In genomic region chr18:49011291-49011746, GRCh38 we compare ENCODE assay signal across 25 cellular contexts.
DNase-seq lines count a peak whose midpoint lies in the region; ATAC-seq and TF ChIP-seq lines count a peak whose summit lies in the region.
"Had no signal": no experiment of that assay in that cellular context is flagged by ENCODE, and none has a peak within 500 bp of the region (broad histone marks: within the 10 kb centered on the region; RNA-seq: fewer than 3 reads in every experiment).

No MANE protein-coding gene starts in this region.

- ATAC-seq in IMR-90 (ENCODE audit: low read depth): no peak
- ATAC-seq: activated CD8-positive, alpha-beta memory T cell treated with anti-CD3 and anti-CD28 coated beads, Interleukin-2, amount 10 ng/mL, durations not matched to agents 7 days and 5 days; body of pancreas; gastrocnemius medialis; naive thymus-derived CD8-positive, alpha-beta T cell; pancreas; stimulated activated memory B cell treated with anti-CD40 and anti-IgM and Interleukin-4, amounts not matched to agents 10 μg/mL and 1 μg/mL and 100 μg/mL, for 72 hours; T-cell had no signal

- H3K9ac ChIP-seq in IMR-90 (ENCODE audit: low read depth, low read length): no peak overlapping the region
- H3K9ac ChIP-seq: KMS-11 had no signal

- no TSS peak for BruUV-seq in IMR-90 (replicated peaks; lab: Mats Ljungman, UMichigan)

- H3K27me3 Mint-ChIP-seq in CD14-positive monocyte (ENCODE audit: low read depth in 3 of 3): peaks cover 0 to 5% (median 2%) of the 10 kb centered on the region in 3 donors
- H3K27me3 Mint-ChIP-seq: activated CD8-positive, alpha-beta memory T cell treated with anti-CD3 and anti-CD28 coated beads, Interleukin-2, amount 10 ng/mL, durations not matched to agents 7 days and 5 days; stimulated activated memory B cell treated with anti-CD40 and anti-IgM and Interleukin-4, amounts not matched to agents 10 μg/mL and 1 μg/mL and 100 μg/mL, for 72 hours; T-cell had no signal

- H3K79me1 ChIP-seq in IMR-90 (ENCODE audit: low read depth in 1 of 2, low read length in 2 of 2): no peaks in the 10 kb centered on the region

- H2BK20ac ChIP-seq in IMR-90 (ENCODE audit: low read depth, low read length): no peak overlapping the region

- no peak for TF ChIP-seq RAD21 in IMR-90 (IDR thresholded peaks at IDR 0.05; ENCODE audit: low read length)

- DNase-seq in CD14-positive monocyte (ENCODE audit: low spot score): peak; percentile 33
- DNase-seq in IMR-90: no peak
- peak; percentile 64 for DNase-seq in islet precursor cell
- peak; percentile 67 for DNase-seq in posterior vena cava (ENCODE audit: low spot score)
- DNase-seq in NCI-H2227 (lab: John Stamatoyannopoulos, UW; ENCODE audit: unreplicated experiment): no peak
- no peak for DNase-seq in cerebellum (ENCODE audit: low spot score)
- DNase-seq in ecto neural progenitor cell (ENCODE audit: low spot score): no peak
- DNase-seq: activated CD4-positive, alpha-beta T cell treated with anti-CD3 and anti-CD28 coated beads for 48 hours; activated CD8-positive, alpha-beta memory T cell treated with anti-CD3 and anti-CD28 coated beads, Interleukin-2, amount 10 ng/mL, durations not matched to agents 7 days and 5 days; esophagus squamous epithelium; gastrocnemius medialis; HCEC 1CT; NCI-H1694; NCI-H2171; NCI-H526 treated with DMSO at 0.1 percent for 48 hours; SHP77; T-cell had no signal

- no peak overlapping the region for H3K14ac ChIP-seq in IMR-90 (replicated peaks; ENCODE audit: low read depth, low read length)

- H3K9me1 ChIP-seq in IMR-90 (ENCODE audit: insufficient read depth, low read length): 0 out of 2 replicates have a peak, but pooled peaks cover 4% of the 10 kb centered on the region

- peak overlapping the region in 1 of 7 donors; percentile 31 for H3K27ac Mint-ChIP-seq in CD14-positive monocyte
- H3K27ac Mint-ChIP-seq: activated CD8-positive, alpha-beta memory T cell treated with anti-CD3 and anti-CD28 coated beads, Interleukin-2, amount 10 ng/mL, durations not matched to agents 7 days and 5 days; CD8-positive, alpha-beta memory T cell; naive thymus-derived CD8-positive, alpha-beta T cell; stimulated activated memory B cell treated with anti-CD40 and anti-IgM and Interleukin-4, amounts not matched to agents 10 μg/mL and 1 μg/mL and 100 μg/mL, for 72 hours; T-cell had no signal

- no peak overlapping the region for H3K18ac ChIP-seq in IMR-90 (ENCODE audit: low read depth, low read length)

- no peaks in the 10 kb centered on the region for H3K36me3 ChIP-seq in IMR-90 (ENCODE audit: control insufficient read depth, insufficient read depth, low read length)
- H3K36me3 ChIP-seq: esophagus squamous epithelium, gastrocnemius medialis, pancreas, suprapubic skin had no signal

- intact Hi-C loops in CD14-positive monocyte (cut with micrococcal nuclease) (no loop called here), IMR-90 (cut with micrococcal nuclease) (no loop called here), posterior vena cava (cut with DNase I) (no loop called here)

- TF ChIP-seq CTCF in CD14-positive monocyte (IDR thresholded peaks at IDR 0.05) (no peak), IMR-90 (conservative IDR thresholded peaks at IDR 0.05; ENCODE audit: low read depth, low read length) (no peak)

- H3K36me3 Mint-ChIP-seq in CD14-positive monocyte: no peaks in the 10 kb centered on the region
- H3K36me3 Mint-ChIP-seq: activated CD8-positive, alpha-beta memory T cell treated with anti-CD3 and anti-CD28 coated beads, Interleukin-2, amount 10 ng/mL, durations not matched to agents 7 days and 5 days; mesothelial cell of epicardium; naive thymus-derived CD8-positive, alpha-beta T cell; stimulated activated memory B cell treated with anti-CD40 and anti-IgM and Interleukin-4, amounts not matched to agents 10 μg/mL and 1 μg/mL and 100 μg/mL, for 72 hours; T-cell had no signal

- no peak overlapping the region for H3K27ac ChIP-seq in IMR-90 (ENCODE audit: insufficient read depth, low read length)
- H3K27ac ChIP-seq: body of pancreas, esophagus squamous epithelium, gastrocnemius medialis, KMS-11, pancreas, suprapubic skin had no signal

- H3K23ac ChIP-seq in IMR-90 (ENCODE audit: low read depth, low read length): no peak overlapping the region

- peaks cover 0 to 2% (median 0%) of the 10 kb centered on the region in 7 donors for H3K9me3 Mint-ChIP-seq in CD14-positive monocyte
- H3K9me3 Mint-ChIP-seq: CD8-positive, alpha-beta memory T cell; mesothelial cell of epicardium; naive thymus-derived CD8-positive, alpha-beta T cell; stimulated activated memory B cell treated with anti-CD40 and anti-IgM and Interleukin-4, amounts not matched to agents 10 μg/mL and 1 μg/mL and 100 μg/mL, for 72 hours; T-cell had no signal

- H3K4me2 ChIP-seq in IMR-90 (ENCODE audit: low read depth, low read length): no peak overlapping the region
- H3K4me2 ChIP-seq: KMS-11 had no signal

- no peak overlapping the region for H4K5ac ChIP-seq in IMR-90 (ENCODE audit: low read depth, low read length)

- H3K9me3 ChIP-seq in IMR-90 (ENCODE audit: control insufficient read depth, insufficient read depth, low read length): peaks cover 4% of the 10 kb centered on the region; the same call in 1 of the 2 replicates
- H3K9me3 ChIP-seq: body of pancreas, esophagus squamous epithelium, gastrocnemius medialis, pancreas, suprapubic skin had no signal

- no peak overlapping the region for H2BK120ac ChIP-seq in IMR-90 (ENCODE audit: low read depth, low read length)

- peaks cover 6% of the 10 kb centered on the region for H3K4me1 ChIP-seq in IMR-90 (ENCODE audit: control insufficient read depth, insufficient read depth, low read length)
- H3K4me1 ChIP-seq: body of pancreas, gastrocnemius medialis, pancreas had no signal

- POLR2A ChIA-PET in IMR-90 (lab: Charles Lee; ENCODE audit: unreplicated experiment): no interaction called here

- CTCF ChIA-PET in IMR-90 (lab: Yijun Ruan, JAX): no interaction called here

- H3K4me3 ChIP-seq in IMR-90 (ENCODE audit: insufficient read depth, low read depth, low read length): no peak overlapping the region
- H3K4me3 ChIP-seq: body of pancreas, esophagus squamous epithelium, gastrocnemius medialis, pancreas, suprapubic skin had no signal

- H3K4ac ChIP-seq in IMR-90 (ENCODE audit: low read depth, low read length): no peak overlapping the region

- H3K27me3 ChIP-seq in IMR-90 (ENCODE audit: control insufficient read depth, insufficient read depth, low read length): no peaks in the 10 kb centered on the region
- H3K27me3 ChIP-seq: body of pancreas, esophagus squamous epithelium, gastrocnemius medialis, pancreas, suprapubic skin had no signal

- no peak overlapping the region for H2AK9ac ChIP-seq in IMR-90 (replicated peaks; ENCODE audit: low read depth, low read length, poor library complexity)

- WGBS in IMR-90 (ENCODE audit: extremely low coverage in 2 of 2, insufficient read length in 1 of 2), 2 experiments: 100% methylated on average over 2 of the region's 9 CpGs; no CpG with 5 or more reads in 1 of the 2 experiments

- H4K8ac ChIP-seq in IMR-90 (ENCODE audit: low read depth in 2 of 2, low read length in 2 of 2): no peak overlapping the region

- no peaks in the 10 kb centered on the region for H4K20me1 ChIP-seq in IMR-90 (ENCODE audit: insufficient read depth, low read length)

- dilution Hi-C loops in IMR-90 (cut with HindIII; ENCODE audit: low sequenced_read_pairs, unreplicated experiment): no loop called here

- no peak overlapping the region for H3K4me3 Mint-ChIP-seq in CD14-positive monocyte
- H3K4me3 Mint-ChIP-seq: activated CD8-positive, alpha-beta memory T cell treated with anti-CD3 and anti-CD28 coated beads, Interleukin-2, amount 10 ng/mL, durations not matched to agents 7 days and 5 days; CD8-positive, alpha-beta memory T cell; mesothelial cell of epicardium; naive thymus-derived CD8-positive, alpha-beta T cell; stimulated activated memory B cell treated with anti-CD40 and anti-IgM and Interleukin-4, amounts not matched to agents 10 μg/mL and 1 μg/mL and 100 μg/mL, for 72 hours; T-cell had no signal

- no peak for TF ChIP-seq POLR2A in IMR-90 (IDR thresholded peaks at IDR 0.05; ENCODE audit: low read depth, low read length)

- H2BK5ac ChIP-seq in IMR-90 (ENCODE audit: low read depth, low read length, poor library complexity, severe bottlenecking): no peak overlapping the region

- H2AFZ ChIP-seq in IMR-90 (replicated peaks; ENCODE audit: low read length, poor library complexity): peak overlapping the region; percentile 23

- no peak overlapping the region for H2BK15ac ChIP-seq in IMR-90 (ENCODE audit: low read depth, low read length)

- no peak overlapping the region for H4K91ac ChIP-seq in IMR-90 (ENCODE audit: insufficient read depth, low read depth, low read length)

- H2AK5ac ChIP-seq in IMR-90 (ENCODE audit: low read depth, low read length): no peak overlapping the region

- H3K56ac ChIP-seq in IMR-90 (ENCODE audit: extremely low read depth, insufficient read depth, low read length): no peak overlapping the region

- in situ Hi-C loops in IMR-90 (cut with MboI; ENCODE audit: low sequenced_read_pairs): no loop called here

- peaks cover 6% of the 10 kb centered on the region for H3K4me1 Mint-ChIP-seq in CD14-positive monocyte
- H3K4me1 Mint-ChIP-seq: activated CD8-positive, alpha-beta memory T cell treated with anti-CD3 and anti-CD28 coated beads, Interleukin-2, amount 10 ng/mL, durations not matched to agents 7 days and 5 days; CD8-positive, alpha-beta memory T cell; naive thymus-derived CD8-positive, alpha-beta T cell; stimulated activated memory B cell treated with anti-CD40 and anti-IgM and Interleukin-4, amounts not matched to agents 10 μg/mL and 1 μg/mL and 100 μg/mL, for 72 hours; T-cell had no signal

TF ChIP-seq in IMR-90, 13 proteins besides CTCF, POLR2A, EP300 and RAD21 (continues in another document):
- TF ChIP-seq CHD1 (IDR thresholded peaks at IDR 0.05; ENCODE audit: low read depth, low read length): no peak
- TF ChIP-seq NFE2L2 (IDR thresholded peaks at IDR 0.05; ENCODE audit: low read depth, low read length): no peak
- no peak for TF ChIP-seq CEBPB (IDR thresholded peaks at IDR 0.05; ENCODE audit: low read depth, low read length)
- TF ChIP-seq BHLHE40 (IDR thresholded peaks at IDR 0.05; ENCODE audit: low read depth, low read length): no peak
- TF ChIP-seq MAFK (IDR thresholded peaks at IDR 0.05; ENCODE audit: low read depth, low read length): no peak
- TF ChIP-seq MXI1 (IDR thresholded peaks at IDR 0.05; ENCODE audit: borderline replicate concordance, low read depth, low read length): no peak
- no peak for TF ChIP-seq USF2 (IDR thresholded peaks at IDR 0.05; ENCODE audit: low read depth, low read length)
- no peak for TF ChIP-seq RCOR1 (IDR thresholded peaks at IDR 0.05; ENCODE audit: insufficient replicate concordance, low read length)
- no peak for TF ChIP-seq FOS (IDR thresholded peaks at IDR 0.05; ENCODE audit: low read depth, low read length)

Comparison
In these comparisons a context has a peak if more than half of its experiments do, and no peak if none do; other contexts are left out.
1. DNase-seq: peak in CD14-positive monocyte (single experiment), islet precursor cell (single experiment) and posterior vena cava (single experiment); none in IMR-90 (single experiment), NCI-H2227 (single experiment), cerebellum (single experiment) and ecto neural progenitor cell (single experiment).